9 cellular contexts compared by ENCODE assay signal in genomic region chr10:63671317-63671937, GRCh38.
DNase-seq lines count a peak whose midpoint lies in the region; ATAC-seq and TF ChIP-seq lines count a peak whose summit lies in the region.
"Had no signal": no experiment of that assay in that cellular context is flagged by ENCODE, and none has a peak within 500 bp of the region (broad histone marks: within the 10 kb centered on the region; RNA-seq: fewer than 3 reads in every experiment).

No MANE protein-coding gene starts in this region.

- peaks cover 2% of the 10 kb centered on the region for H3K27me3 Mint-ChIP-seq in CD8-positive, alpha-beta T cell (ENCODE audit: low read depth)

- H3K9me3 ChIP-seq in HAP-1 (no peaks in the 10 kb centered on the region), OCI-LY3 (ENCODE audit: insufficient read depth, low read length) (no peaks in the 10 kb centered on the region), heart right ventricle (no peaks in the 10 kb centered on the region)
- H3K9me3 ChIP-seq in CD8-positive, alpha-beta T cell (ENCODE audit: low read length) = no peaks in the 10 kb centered on the region

- H3K36me3 ChIP-seq in HAP-1 (replicated peaks) (no peaks in the 10 kb centered on the region), OCI-LY3 (replicated peaks; ENCODE audit: low read depth, low read length) (no peaks in the 10 kb centered on the region), heart right ventricle (no peaks in the 10 kb centered on the region)
- no peaks in the 10 kb centered on the region for H3K36me3 ChIP-seq in CD8-positive, alpha-beta T cell (ENCODE audit: insufficient read depth, low read length)

- H3K9ac ChIP-seq in OCI-LY3 (ENCODE audit: low read length) = no peak overlapping the region

- H3K79me2 ChIP-seq in OCI-LY3 (ENCODE audit: low read length) = no peaks in the 10 kb centered on the region

- no peak overlapping the region for H3K27ac ChIP-seq in OCI-LY3 (ENCODE audit: low read length)
- peak overlapping the region; percentile 69 to 89 (median 77) for H3K27ac ChIP-seq in heart right ventricle
- no peak overlapping the region for H3K27ac ChIP-seq in CD8-positive, alpha-beta T cell (ENCODE audit: low read depth, low read length)

- CTCF ChIA-PET in CD8-positive, alpha-beta T cell (lab: Charles Lee) = interaction anchor here (0.9 kb wide), 1 partner anchor 11 kb away, joined by 3 read pairs; no protein-coding TSS in a partner anchor

- H3K4me3 ChIP-seq in HAP-1 = no peak overlapping the region
- H3K4me3 ChIP-seq in OCI-LY3 (ENCODE audit: low read length) = no peak overlapping the region
- H3K4me3 ChIP-seq in heart right ventricle = no peak overlapping the region
- no peak overlapping the region for H3K4me3 ChIP-seq in skeletal muscle cell (ENCODE audit: low read depth, low read length)
- no peak overlapping the region for H3K4me3 ChIP-seq in CD8-positive, alpha-beta T cell (ENCODE audit: low read depth, low read length)

- DNase-seq in HAP-1 (ENCODE audit: low spot score in 2 of 2) = peak; percentile 51 to 69
- DNase-seq in heart right ventricle = peak in 1 of 2 donors; percentile 29
- DNase-seq in skeletal muscle cell (ENCODE audit: low read depth) = peak; percentile 75
- DNase-seq in HuH-7.5 (ENCODE audit: low spot score) = no peak
- DNase-seq in CD8-positive, alpha-beta T cell = no peak
- DNase-seq in iPS-NIHi7 (ENCODE audit: extremely low spot score) = no peak
- DNase-seq: activated T-cell treated with anti-CD3 and anti-CD28 coated beads for 4 hours had no signal

- no peak for TF ChIP-seq CTCF in OCI-LY3 (IDR thresholded peaks at IDR 0.05; ENCODE audit: low read depth, low read length)
- TF ChIP-seq CTCF in heart right ventricle (IDR thresholded peaks at IDR 0.05) = peak in 4 of 9 donors; percentile 11 to 37 (median 25)
- TF ChIP-seq CTCF in CD8-positive, alpha-beta T cell (IDR thresholded peaks at IDR 0.05) = no peak

- H3K27me3 ChIP-seq in HAP-1 (ENCODE audit: low read depth) (no peaks in the 10 kb centered on the region), OCI-LY3 (ENCODE audit: low read depth, low read length) (no peaks in the 10 kb centered on the region), heart right ventricle (no peaks in the 10 kb centered on the region)
- no peaks in the 10 kb centered on the region for H3K27me3 ChIP-seq in CD8-positive, alpha-beta T cell (ENCODE audit: insufficient read depth, low read length)

- no peaks in the 10 kb centered on the region for H3K4me1 Mint-ChIP-seq in CD8-positive, alpha-beta T cell (ENCODE audit: low read depth)

- no peak overlapping the region for H3K27ac Mint-ChIP-seq in CD8-positive, alpha-beta T cell

- WGBS in heart right ventricle, 2 donors = 21 to 39% methylated on average over 2 of the region's 2 CpGs

- ATAC-seq in heart right ventricle (peak in 6 of 8 donors; percentile 25 to 54 (median 45)), GM21619 (IDR thresholded peaks at IDR 0.05; ENCODE audit: unreplicated experiment) (no peak)
- no peak for ATAC-seq in CD8-positive, alpha-beta T cell

- H2AFZ ChIP-seq in OCI-LY3 (ENCODE audit: low read depth, low read length) = no peak overlapping the region

- H3K4me1 ChIP-seq in HAP-1 (peaks cover 23% of the 10 kb centered on the region), OCI-LY3 (ENCODE audit: low read length) (peaks cover 35% of the 10 kb centered on the region), heart right ventricle (peaks cover 3 to 60% (median 51%) of the 10 kb centered on the region in 9 donors)
- H3K4me1 ChIP-seq in CD8-positive, alpha-beta T cell (ENCODE audit: insufficient read depth, low read length) = no peaks in the 10 kb centered on the region

- H3K36me3 Mint-ChIP-seq in CD8-positive, alpha-beta T cell = no peaks in the 10 kb centered on the region

- in situ Hi-C loops in HAP-1 (cut with MboI; ENCODE audit: low sequenced_read_pairs) = no loop called here

- H3K4me2 ChIP-seq in OCI-LY3 (ENCODE audit: low read length) = peak overlapping the region; percentile 59

- intact Hi-C loops in heart right ventricle (cut with DNase I) = loop anchor here in 5 of 10 donors (2.0 to 5.0 kb wide), 4 partner anchors 39 to 41 kb away; no protein-coding TSS in a partner anchor
- intact Hi-C loops in CD8-positive, alpha-beta T cell (cut with DNase I, micrococcal nuclease) = no loop called here

- H3K9me3 Mint-ChIP-seq in CD8-positive, alpha-beta T cell = no peaks in the 10 kb centered on the region

- POLR2A ChIA-PET in CD8-positive, alpha-beta T cell (lab: Charles Lee) = no interaction called here

- no peak overlapping the region for H3K4me3 Mint-ChIP-seq in CD8-positive, alpha-beta T cell

- H4K20me1 ChIP-seq in OCI-LY3 (ENCODE audit: insufficient read depth, low read length) = no peaks in the 10 kb centered on the region

Comparison
In these comparisons a context has a peak if more than half of its experiments do, and no peak if none do; other contexts are left out.
1. DNase-seq: peak in HAP-1 (2 of 2) and skeletal muscle cell (single experiment); none in HuH-7.5 (single experiment), CD8-positive, alpha-beta T cell (0 of 7) and iPS-NIHi7 (single experiment).
2. H3K27ac ChIP-seq: peak in heart right ventricle (10 of 10); none in OCI-LY3 (single experiment) and CD8-positive, alpha-beta T cell (single experiment).
3. ATAC-seq: peak in heart right ventricle (6 of 8); none in GM21619 (single experiment) and CD8-positive, alpha-beta T cell (single experiment).